In the genomic region with DNA sequence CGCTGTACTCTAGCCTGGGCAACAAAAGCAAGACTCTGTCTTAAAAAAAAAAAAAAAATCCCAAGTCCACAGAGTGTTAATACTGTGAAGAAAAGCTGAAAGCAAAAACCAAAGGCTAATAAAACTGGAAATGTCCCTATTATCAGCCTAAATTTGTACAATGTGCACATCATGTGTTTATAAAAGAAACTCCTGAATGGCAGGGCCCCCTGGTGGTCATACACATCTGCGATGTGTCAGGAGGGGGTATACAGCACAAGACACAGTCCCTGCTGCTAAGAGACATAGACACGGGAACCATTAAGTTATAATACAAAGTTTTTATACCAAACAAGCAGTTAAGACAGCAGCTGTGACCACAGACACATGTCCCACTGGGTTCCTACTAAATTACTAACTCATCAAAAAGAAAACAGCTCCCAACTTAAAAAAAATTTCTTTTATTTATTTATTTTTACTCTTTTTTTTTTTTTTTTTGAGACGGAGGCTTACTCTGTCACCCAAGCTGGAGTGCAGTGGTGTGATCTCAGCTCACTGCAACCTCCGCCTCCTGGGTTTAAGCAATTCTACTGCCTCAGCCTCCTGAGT, we compare ENCODE assay signal across 1 cellular context.
TF ChIP-seq lines count a peak whose summit lies in the region.

No MANE protein-coding gene starts in this region.

TF ChIP-seq in K562, 482 proteins besides CTCF, POLR2A, EP300 and RAD21 (continued from another document):
- TF ChIP-seq CXXC5 (CRISPR knock-in tag; IDR thresholded peaks at IDR 0.05) (0 out of 2 replicates have a peak, but pooled peaks have one; percentile 33), MAZ (CRISPR knock-in tag; conservative IDR thresholded peaks at IDR 0.05 in 1 of 2, IDR thresholded peaks at IDR 0.05 in 1 of 2) (peak in 1 of 2 experiments; percentile 58; a peak in 2 of 4 replicates), CREBBP (IDR thresholded peaks at IDR 0.05; ENCODE audit: low read depth, low read length) (no peak), ZNF384 (IDR thresholded peaks at IDR 0.05; ENCODE audit: low read depth, low read length) (peak; percentile 35; the same call in 1 of the 2 replicates), ATF1 (CRISPR knock-in tag; IDR thresholded peaks at IDR 0.05) (no peak), ATF1 (tag; IDR thresholded peaks at IDR 0.05) (peak; percentile 11; the same call in 1 of the 2 replicates), CC2D1A (IDR thresholded peaks at IDR 0.05) (peak; percentile 56; the same call in 1 of the 2 replicates), ZNF436 (CRISPR knock-in tag; IDR thresholded peaks at IDR 0.05) (no peak), ETV6 (IDR thresholded peaks at IDR 0.05; ENCODE audit: borderline replicate concordance in 1 of 2, low read depth in 2 of 2, low read length in 1 of 2) (no peak), ETV6 (CRISPR knock-in tag; IDR thresholded peaks at IDR 0.05; ENCODE audit: borderline replicate concordance) (no peak), SRSF7 (optimal IDR thresholded peaks at IDR 0.05; ENCODE audit: low read depth, low read length) (no peak), SOX6 (IDR thresholded peaks at IDR 0.05) (peak; percentile 23; the same call in 1 of the 2 replicates), MYC (IDR thresholded peaks at IDR 0.05; ENCODE audit: low read depth, low read length) (peak; percentile 50; the same call in 1 of the 2 replicates), MYC (CRISPR knock-in tag; IDR thresholded peaks at IDR 0.05; ENCODE audit: borderline replicate concordance, low read depth) (no peak), ZNF232 (CRISPR knock-in tag; IDR thresholded peaks at IDR 0.05) (no peak), CHCHD3 (CRISPR knock-in tag; IDR thresholded peaks at IDR 0.05) (no peak), ZFP30 (CRISPR knock-in tag; IDR thresholded peaks at IDR 0.05; ENCODE audit: borderline replicate concordance) (no peak), ARID2 (IDR thresholded peaks at IDR 0.05) (peak; percentile 78), POLR2H (tag; IDR thresholded peaks at IDR 0.05; ENCODE audit: low read depth) (no peak), RCOR1 (IDR thresholded peaks at IDR 0.05; ENCODE audit: borderline replicate concordance in 1 of 2, low read depth in 2 of 2, low read length in 2 of 2) (peak in 1 of 2 experiments; percentile 11; a peak in 1 of 4 replicates), ZNF780A (CRISPR knock-in tag; IDR thresholded peaks at IDR 0.05) (no peak), KLF16 (IDR thresholded peaks at IDR 0.05) (0 out of 2 replicates have a peak, but pooled peaks have one; percentile 50), JUND (IDR thresholded peaks at IDR 0.05; ENCODE audit: borderline replicate concordance, low read depth, low read length) (peak; percentile 25; the same call in 1 of the 2 replicates), JUND (tag; IDR thresholded peaks at IDR 0.05; ENCODE audit: borderline replicate concordance, low read depth, low read length) (no peak), ZNF76 (CRISPR knock-in tag; IDR thresholded peaks at IDR 0.05; ENCODE audit: borderline replicate concordance) (no peak)
- TF ChIP-seq, protein P1, sequence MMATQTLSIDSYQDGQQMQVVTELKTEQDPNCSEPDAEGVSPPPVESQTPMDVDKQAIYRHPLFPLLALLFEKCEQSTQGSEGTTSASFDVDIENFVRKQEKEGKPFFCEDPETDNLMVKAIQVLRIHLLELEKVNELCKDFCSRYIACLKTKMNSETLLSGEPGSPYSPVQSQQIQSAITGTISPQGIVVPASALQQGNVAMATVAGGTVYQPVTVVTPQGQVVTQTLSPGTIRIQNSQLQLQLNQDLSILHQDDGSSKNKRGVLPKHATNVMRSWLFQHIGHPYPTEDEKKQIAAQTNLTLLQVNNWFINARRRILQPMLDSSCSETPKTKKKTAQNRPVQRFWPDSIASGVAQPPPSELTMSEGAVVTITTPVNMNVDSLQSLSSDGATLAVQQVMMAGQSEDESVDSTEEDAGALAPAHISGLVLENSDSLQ (IDR thresholded peaks at IDR 0.05): no peak
- TF ChIP-seq, protein P2, sequence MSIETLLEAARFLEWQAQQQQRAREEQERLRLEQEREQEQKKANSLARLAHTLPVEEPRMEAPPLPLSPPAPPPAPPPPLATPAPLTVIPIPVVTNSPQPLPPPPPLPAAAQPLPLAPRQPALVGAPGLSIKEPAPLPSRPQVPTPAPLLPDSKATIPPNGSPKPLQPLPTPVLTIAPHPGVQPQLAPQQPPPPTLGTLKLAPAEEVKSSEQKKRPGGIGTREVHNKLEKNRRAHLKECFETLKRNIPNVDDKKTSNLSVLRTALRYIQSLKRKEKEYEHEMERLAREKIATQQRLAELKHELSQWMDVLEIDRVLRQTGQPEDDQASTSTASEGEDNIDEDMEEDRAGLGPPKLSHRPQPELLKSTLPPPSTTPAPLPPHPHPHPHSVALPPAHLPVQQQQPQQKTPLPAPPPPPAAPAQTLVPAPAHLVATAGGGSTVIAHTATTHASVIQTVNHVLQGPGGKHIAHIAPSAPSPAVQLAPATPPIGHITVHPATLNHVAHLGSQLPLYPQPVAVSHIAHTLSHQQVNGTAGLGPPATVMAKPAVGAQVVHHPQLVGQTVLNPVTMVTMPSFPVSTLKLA (conservative IDR thresholded peaks at IDR 0.05): 0 out of 4 replicates have a peak, but pooled peaks of 1 of the 2 experiments have one; percentile 26
- TF ChIP-seq, protein P3, sequence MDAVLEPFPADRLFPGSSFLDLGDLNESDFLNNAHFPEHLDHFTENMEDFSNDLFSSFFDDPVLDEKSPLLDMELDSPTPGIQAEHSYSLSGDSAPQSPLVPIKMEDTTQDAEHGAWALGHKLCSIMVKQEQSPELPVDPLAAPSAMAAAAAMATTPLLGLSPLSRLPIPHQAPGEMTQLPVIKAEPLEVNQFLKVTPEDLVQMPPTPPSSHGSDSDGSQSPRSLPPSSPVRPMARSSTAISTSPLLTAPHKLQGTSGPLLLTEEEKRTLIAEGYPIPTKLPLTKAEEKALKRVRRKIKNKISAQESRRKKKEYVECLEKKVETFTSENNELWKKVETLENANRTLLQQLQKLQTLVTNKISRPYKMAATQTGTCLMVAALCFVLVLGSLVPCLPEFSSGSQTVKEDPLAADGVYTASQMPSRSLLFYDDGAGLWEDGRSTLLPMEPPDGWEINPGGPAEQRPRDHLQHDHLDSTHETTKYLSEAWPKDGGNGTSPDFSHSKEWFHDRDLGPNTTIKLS (IDR thresholded peaks at IDR 0.05; ENCODE audit: borderline replicate concordance, low read depth): no peak
- TF ChIP-seq, protein P4, sequence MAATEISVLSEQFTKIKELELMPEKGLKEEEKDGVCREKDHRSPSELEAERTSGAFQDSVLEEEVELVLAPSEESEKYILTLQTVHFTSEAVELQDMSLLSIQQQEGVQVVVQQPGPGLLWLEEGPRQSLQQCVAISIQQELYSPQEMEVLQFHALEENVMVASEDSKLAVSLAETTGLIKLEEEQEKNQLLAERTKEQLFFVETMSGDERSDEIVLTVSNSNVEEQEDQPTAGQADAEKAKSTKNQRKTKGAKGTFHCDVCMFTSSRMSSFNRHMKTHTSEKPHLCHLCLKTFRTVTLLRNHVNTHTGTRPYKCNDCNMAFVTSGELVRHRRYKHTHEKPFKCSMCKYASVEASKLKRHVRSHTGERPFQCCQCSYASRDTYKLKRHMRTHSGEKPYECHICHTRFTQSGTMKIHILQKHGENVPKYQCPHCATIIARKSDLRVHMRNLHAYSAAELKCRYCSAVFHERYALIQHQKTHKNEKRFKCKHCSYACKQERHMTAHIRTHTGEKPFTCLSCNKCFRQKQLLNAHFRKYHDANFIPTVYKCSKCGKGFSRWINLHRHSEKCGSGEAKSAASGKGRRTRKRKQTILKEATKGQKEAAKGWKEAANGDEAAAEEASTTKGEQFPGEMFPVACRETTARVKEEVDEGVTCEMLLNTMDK (IDR thresholded peaks at IDR 0.05; ENCODE audit: borderline replicate concordance, insufficient read depth, low read depth, low read length, poor library complexity, severe bottlenecking): peak; percentile 32
- TF ChIP-seq, protein P5, sequence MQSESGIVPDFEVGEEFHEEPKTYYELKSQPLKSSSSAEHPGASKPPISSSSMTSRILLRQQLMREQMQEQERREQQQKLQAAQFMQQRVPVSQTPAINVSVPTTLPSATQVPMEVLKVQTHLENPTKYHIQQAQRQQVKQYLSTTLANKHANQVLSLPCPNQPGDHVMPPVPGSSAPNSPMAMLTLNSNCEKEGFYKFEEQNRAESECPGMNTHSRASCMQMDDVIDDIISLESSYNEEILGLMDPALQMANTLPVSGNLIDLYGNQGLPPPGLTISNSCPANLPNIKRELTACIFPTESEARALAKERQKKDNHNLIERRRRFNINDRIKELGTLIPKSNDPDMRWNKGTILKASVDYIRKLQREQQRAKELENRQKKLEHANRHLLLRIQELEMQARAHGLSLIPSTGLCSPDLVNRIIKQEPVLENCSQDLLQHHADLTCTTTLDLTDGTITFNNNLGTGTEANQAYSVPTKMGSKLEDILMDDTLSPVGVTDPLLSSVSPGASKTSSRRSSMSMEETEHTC (IDR thresholded peaks at IDR 0.05): 0 out of 2 replicates have a peak, but pooled peaks have one; percentile 10
- TF ChIP-seq, protein P6, sequence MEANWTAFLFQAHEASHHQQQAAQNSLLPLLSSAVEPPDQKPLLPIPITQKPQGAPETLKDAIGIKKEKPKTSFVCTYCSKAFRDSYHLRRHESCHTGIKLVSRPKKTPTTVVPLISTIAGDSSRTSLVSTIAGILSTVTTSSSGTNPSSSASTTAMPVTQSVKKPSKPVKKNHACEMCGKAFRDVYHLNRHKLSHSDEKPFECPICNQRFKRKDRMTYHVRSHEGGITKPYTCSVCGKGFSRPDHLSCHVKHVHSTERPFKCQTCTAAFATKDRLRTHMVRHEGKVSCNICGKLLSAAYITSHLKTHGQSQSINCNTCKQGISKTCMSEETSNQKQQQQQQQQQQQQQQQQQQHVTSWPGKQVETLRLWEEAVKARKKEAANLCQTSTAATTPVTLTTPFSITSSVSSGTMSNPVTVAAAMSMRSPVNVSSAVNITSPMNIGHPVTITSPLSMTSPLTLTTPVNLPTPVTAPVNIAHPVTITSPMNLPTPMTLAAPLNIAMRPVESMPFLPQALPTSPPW (CRISPR knock-in tag; IDR thresholded peaks at IDR 0.05): peak; percentile 31; the same call in 1 of the 2 replicates
- TF ChIP-seq, protein P7, sequence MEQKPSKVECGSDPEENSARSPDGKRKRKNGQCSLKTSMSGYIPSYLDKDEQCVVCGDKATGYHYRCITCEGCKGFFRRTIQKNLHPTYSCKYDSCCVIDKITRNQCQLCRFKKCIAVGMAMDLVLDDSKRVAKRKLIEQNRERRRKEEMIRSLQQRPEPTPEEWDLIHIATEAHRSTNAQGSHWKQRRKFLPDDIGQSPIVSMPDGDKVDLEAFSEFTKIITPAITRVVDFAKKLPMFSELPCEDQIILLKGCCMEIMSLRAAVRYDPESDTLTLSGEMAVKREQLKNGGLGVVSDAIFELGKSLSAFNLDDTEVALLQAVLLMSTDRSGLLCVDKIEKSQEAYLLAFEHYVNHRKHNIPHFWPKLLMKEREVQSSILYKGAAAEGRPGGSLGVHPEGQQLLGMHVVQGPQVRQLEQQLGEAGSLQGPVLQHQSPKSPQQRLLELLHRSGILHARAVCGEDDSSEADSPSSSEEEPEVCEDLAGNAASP (IDR thresholded peaks at IDR 0.05): no peak
- TF ChIP-seq, protein P8, sequence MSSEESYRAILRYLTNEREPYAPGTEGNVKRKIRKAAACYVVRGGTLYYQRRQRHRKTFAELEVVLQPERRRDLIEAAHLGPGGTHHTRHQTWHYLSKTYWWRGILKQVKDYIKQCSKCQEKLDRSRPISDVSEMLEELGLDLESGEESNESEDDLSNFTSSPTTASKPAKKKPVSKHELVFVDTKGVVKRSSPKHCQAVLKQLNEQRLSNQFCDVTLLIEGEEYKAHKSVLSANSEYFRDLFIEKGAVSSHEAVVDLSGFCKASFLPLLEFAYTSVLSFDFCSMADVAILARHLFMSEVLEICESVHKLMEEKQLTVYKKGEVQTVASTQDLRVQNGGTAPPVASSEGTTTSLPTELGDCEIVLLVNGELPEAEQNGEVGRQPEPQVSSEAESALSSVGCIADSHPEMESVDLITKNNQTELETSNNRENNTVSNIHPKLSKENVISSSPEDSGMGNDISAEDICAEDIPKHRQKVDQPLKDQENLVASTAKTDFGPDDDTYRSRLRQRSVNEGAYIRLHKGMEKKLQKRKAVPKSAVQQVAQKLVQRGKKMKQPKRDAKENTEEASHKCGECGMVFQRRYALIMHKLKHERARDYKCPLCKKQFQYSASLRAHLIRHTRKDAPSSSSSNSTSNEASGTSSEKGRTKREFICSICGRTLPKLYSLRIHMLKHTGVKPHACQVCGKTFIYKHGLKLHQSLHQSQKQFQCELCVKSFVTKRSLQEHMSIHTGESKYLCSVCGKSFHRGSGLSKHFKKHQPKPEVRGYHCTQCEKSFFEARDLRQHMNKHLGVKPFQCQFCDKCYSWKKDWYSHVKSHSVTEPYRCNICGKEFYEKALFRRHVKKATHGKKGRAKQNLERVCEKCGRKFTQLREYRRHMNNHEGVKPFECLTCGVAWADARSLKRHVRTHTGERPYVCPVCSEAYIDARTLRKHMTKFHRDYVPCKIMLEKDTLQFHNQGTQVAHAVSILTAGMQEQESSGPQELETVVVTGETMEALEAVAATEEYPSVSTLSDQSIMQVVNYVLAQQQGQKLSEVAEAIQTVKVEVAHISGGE (CRISPR knock-in tag; IDR thresholded peaks at IDR 0.05): 0 out of 6 replicates have a peak, but pooled peaks of 1 of the 3 experiments have one; percentile 28
- TF ChIP-seq, protein P9, sequence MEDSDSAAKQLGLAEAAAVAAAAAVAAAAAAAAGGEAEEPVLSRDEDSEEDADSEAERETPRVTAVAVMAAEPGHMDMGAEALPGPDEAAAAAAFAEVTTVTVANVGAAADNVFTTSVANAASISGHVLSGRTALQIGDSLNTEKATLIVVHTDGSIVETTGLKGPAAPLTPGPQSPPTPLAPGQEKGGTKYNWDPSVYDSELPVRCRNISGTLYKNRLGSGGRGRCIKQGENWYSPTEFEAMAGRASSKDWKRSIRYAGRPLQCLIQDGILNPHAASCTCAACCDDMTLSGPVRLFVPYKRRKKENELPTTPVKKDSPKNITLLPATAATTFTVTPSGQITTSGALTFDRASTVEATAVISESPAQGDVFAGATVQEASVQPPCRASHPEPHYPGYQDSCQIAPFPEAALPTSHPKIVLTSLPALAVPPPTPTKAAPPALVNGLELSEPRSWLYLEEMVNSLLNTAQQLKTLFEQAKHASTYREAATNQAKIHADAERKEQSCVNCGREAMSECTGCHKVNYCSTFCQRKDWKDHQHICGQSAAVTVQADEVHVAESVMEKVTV (CRISPR knock-in tag; IDR thresholded peaks at IDR 0.05): peak; percentile 90
